8 cellular contexts compared by ENCODE assay signal in genomic region chr18:63207154-63207790, GRCh38.
DNase-seq lines count a peak whose midpoint lies in the region; ATAC-seq and TF ChIP-seq lines count a peak whose summit lies in the region.

No MANE protein-coding gene starts in this region.

- H4K20me1 ChIP-seq in OCI-LY3 (ENCODE audit: insufficient read depth, low read length): peaks cover 98% of the 10 kb centered on the region
- H4K20me1 ChIP-seq in smooth muscle cell (ENCODE audit: low read depth): no peaks in the 10 kb centered on the region

- H3F3A ChIP-seq in smooth muscle cell (ENCODE audit: low read depth): no peaks in the 10 kb centered on the region

- H3K4me3 ChIP-seq in GM12865 (ENCODE audit: low read depth, low read length) (peak overlapping the region; percentile 51), OCI-LY3 (ENCODE audit: low read length) (peak overlapping the region; percentile 15), mucosa of descending colon (no peak overlapping the region), smooth muscle cell (no peak overlapping the region)

- no peak overlapping the region for H2AFZ ChIP-seq in OCI-LY3 (ENCODE audit: low read depth, low read length)
- H2AFZ ChIP-seq in smooth muscle cell (ENCODE audit: low read depth): no peak overlapping the region

- 88% methylated on average over 14 of the region's 14 CpGs for WGBS in smooth muscle cell (ENCODE audit: low lambda C conversion rate)

- H3K27me3 ChIP-seq in OCI-LY3 (ENCODE audit: low read depth, low read length): no peaks in the 10 kb centered on the region
- H3K27me3 ChIP-seq in smooth muscle cell (ENCODE audit: low read depth): peaks cover 17% of the 10 kb centered on the region

- H3K9me3 ChIP-seq in OCI-LY3 (ENCODE audit: insufficient read depth, low read length) (no peaks in the 10 kb centered on the region), mucosa of descending colon (no peaks in the 10 kb centered on the region), smooth muscle cell (replicated peaks; ENCODE audit: low read depth) (no peaks in the 10 kb centered on the region)

- DNase-seq in GM12865 (ENCODE audit: low read depth) (peak; percentile 69), mucosa of descending colon (peak; percentile 56 to 67 (median 62)), smooth muscle cell (lab: John Stamatoyannopoulos, UW; ENCODE audit: unreplicated experiment) (no peak), NOMO-1 (lab: John Stamatoyannopoulos, UW; ENCODE audit: unreplicated experiment in 2 of 2) (no peak)
- DNase-seq in stimulated activated CD4-positive, alpha-beta T cell treated with anti-CD3 and anti-CD28 coated beads, Interleukin-1b, Interleukin-23, amount 100 ng/mL, for 48 hours: no peak

- no peak for TF ChIP-seq CTCF in GM12865 (IDR thresholded peaks at IDR 0.05; ENCODE audit: insufficient read depth, low read depth, low read length, missing control alignments)
- no peak for TF ChIP-seq CTCF in OCI-LY3 (IDR thresholded peaks at IDR 0.05; ENCODE audit: low read depth, low read length)
- TF ChIP-seq CTCF in mucosa of descending colon (IDR thresholded peaks at IDR 0.05): no peak
- TF ChIP-seq CTCF in smooth muscle cell (IDR thresholded peaks at IDR 0.05; ENCODE audit: borderline replicate concordance, insufficient read depth, poor library complexity, severe bottlenecking): no peak

- no peak overlapping the region for H3K27ac ChIP-seq in OCI-LY3 (ENCODE audit: low read length)
- no peak overlapping the region for H3K27ac ChIP-seq in smooth muscle cell (ENCODE audit: low read depth)

- H3K4me2 ChIP-seq in OCI-LY3 (ENCODE audit: low read length) (peak overlapping the region; percentile 68), smooth muscle cell (no peak overlapping the region)

- peaks cover 67% of the 10 kb centered on the region for H3K4me1 ChIP-seq in OCI-LY3 (ENCODE audit: low read length)
- H3K4me1 ChIP-seq in mucosa of descending colon (ENCODE audit: low read depth): peaks cover 16% of the 10 kb centered on the region
- H3K4me1 ChIP-seq in smooth muscle cell (ENCODE audit: low read depth): no peaks in the 10 kb centered on the region

- H3K36me3 ChIP-seq in OCI-LY3 (replicated peaks; ENCODE audit: low read depth, low read length) (peaks cover 57% of the 10 kb centered on the region), mucosa of descending colon (ENCODE audit: low read depth) (no peaks in the 10 kb centered on the region), smooth muscle cell (ENCODE audit: low read depth) (no peaks in the 10 kb centered on the region)

- H3K9ac ChIP-seq in OCI-LY3 (ENCODE audit: low read length) (peak overlapping the region; percentile 4; the same call in 1 of the 2 replicates), smooth muscle cell (ENCODE audit: low read depth) (no peak overlapping the region)

- intact Hi-C loops in mucosa of descending colon (cut with DNase I, micrococcal nuclease): no loop called here

- ATAC-seq in HG02938 (IDR thresholded peaks at IDR 0.05; ENCODE audit: unreplicated experiment) (peak; percentile 54), mucosa of descending colon (peak; percentile 76), HG03159 (IDR thresholded peaks at IDR 0.05; ENCODE audit: unreplicated experiment) (no peak)

- peaks cover 97% of the 10 kb centered on the region for H3K79me2 ChIP-seq in OCI-LY3 (ENCODE audit: low read length)
- H3K79me2 ChIP-seq in smooth muscle cell (ENCODE audit: low read depth): no peaks in the 10 kb centered on the region

Comparison
In these comparisons a context has a peak if more than half of its experiments do, and no peak if none do; other contexts are left out.
1. DNase-seq: peak in GM12865 (single experiment) and mucosa of descending colon (3 of 3); none in smooth muscle cell (single experiment), stimulated activated CD4-positive, alpha-beta T cell treated with anti-CD3 and anti-CD28 coated beads, Interleukin-1b, Interleukin-23, amount 100 ng/mL, for 48 hours (single experiment) and NOMO-1 (0 of 2).
2. H3K4me3 ChIP-seq: peak in GM12865 (single experiment) and OCI-LY3 (single experiment); none in mucosa of descending colon (single experiment) and smooth muscle cell (single experiment).